In the genomic region with DNA sequence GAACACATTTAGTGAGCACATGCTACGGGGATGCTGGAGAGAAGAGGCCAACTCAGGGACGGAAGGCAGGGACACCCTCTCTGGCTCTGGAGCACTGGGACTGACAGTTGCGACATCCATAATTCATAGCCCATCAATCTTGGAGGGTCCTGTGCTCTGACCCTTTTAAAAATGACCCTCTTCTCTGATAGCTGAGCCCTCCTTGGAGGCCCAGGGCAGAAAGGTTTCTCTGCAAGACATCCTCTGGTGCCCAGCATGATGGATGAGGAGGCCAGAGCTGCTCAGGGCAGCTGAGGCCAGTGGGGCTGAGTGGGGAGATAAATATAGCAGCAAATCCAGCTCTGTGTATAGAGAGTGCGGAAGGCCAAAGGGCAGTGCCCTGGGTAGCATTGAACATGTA, we compare ENCODE assay signal across 25 cellular contexts. TPM values are rescaled to one million over a fixed set of nuclear protein-coding genes. Genes with fewer than 3 reads are reported as not detected.
DNase-seq lines count a peak whose midpoint lies in the region; ATAC-seq and TF ChIP-seq lines count a peak whose summit lies in the region.
"Had no signal": no experiment of that assay in that cellular context is flagged by ENCODE, and none has a peak within 500 bp of the region (broad histone marks: within the 10 kb centered on the region; RNA-seq: fewer than 3 reads in every experiment).

No MANE protein-coding gene starts in this region.

- H3K27me3 Mint-ChIP-seq in GM23338 (ENCODE audit: insufficient read depth, low read depth, poor library complexity) (no peaks in the 10 kb centered on the region), mesothelial cell of epicardium (ENCODE audit: low read depth) (peaks cover 10% of the 10 kb centered on the region)
- H3K27me3 Mint-ChIP-seq in activated CD8-positive, alpha-beta T cell treated with anti-CD3 and anti-CD28 coated beads for 36 hours = peaks cover 17% of the 10 kb centered on the region

- TF ChIP-seq CTCF in GM23338 (conservative IDR thresholded peaks at IDR 0.05; ENCODE audit: low read depth in 2 of 2) = no peak
- TF ChIP-seq CTCF in body of pancreas (IDR thresholded peaks at IDR 0.05) = no peak
- no peak for TF ChIP-seq CTCF in mesothelial cell of epicardium (IDR thresholded peaks at IDR 0.05; ENCODE audit: unreplicated experiment)
- no peak for TF ChIP-seq CTCF in spleen (IDR thresholded peaks at IDR 0.05 in 8 of 11, conservative IDR thresholded peaks at IDR 0.05 in 3 of 11)
- TF ChIP-seq CTCF in activated CD8-positive, alpha-beta T cell treated with anti-CD3 and anti-CD28 coated beads for 36 hours (IDR thresholded peaks at IDR 0.05) = no peak

- no peak overlapping the region for H3K4me2 ChIP-seq in GM23338

- no peaks in the 10 kb centered on the region for H4K20me1 ChIP-seq in GM23338 (replicated peaks; ENCODE audit: insufficient read depth)

- 90 to 95% methylated on average over 4 of the region's 4 CpGs for WGBS in body of pancreas, 2 donors
- 88 to 94% (median 92%) methylated on average over 4 of the region's 4 CpGs for WGBS in spleen, 5 donors

- DNase-seq in GM23338 (ENCODE audit: low spot score) (no peak), body of pancreas (no peak), mesothelial cell of epicardium (ENCODE audit: low spot score in 2 of 2, unreplicated experiment in 2 of 2) (no peak), spleen (no peak), inferior parietal cortex (ENCODE audit: extremely low spot score) (no peak), amygdala (lab: John Stamatoyannopoulos, UW) (no peak), MV-4-11 (lab: John Stamatoyannopoulos, UW) (no peak)
- DNase-seq in activated CD8-positive, alpha-beta T cell treated with anti-CD3 and anti-CD28 coated beads for 36 hours = no peak
- DNase-seq: activated CD4-positive, alpha-beta memory T cell treated with anti-CD3 and anti-CD28 coated beads for 36 hours; activated naive CD8-positive, alpha-beta T cell treated with anti-CD3 and anti-CD28 coated beads for 36 hours; effector memory CD8-positive, alpha-beta T cell; NCI-H1105 treated with DMSO at 0.1 percent for 48 hours; NCI-H2029 treated with DMSO at 0.1 percent for 48 hours; NCI-H2227 treated with DMSO at 0.1 percent for 48 hours; NCI-H69; stimulated activated CD4-positive, alpha-beta T cell treated with anti-CD3 and anti-CD28 coated beads, Interleukin-15, amount 100 ng/mL, for 24 hours; stomach; T-helper 1 cell had no signal

- H3K4me3 Mint-ChIP-seq in GM23338 = no peak overlapping the region
- H3K4me3 Mint-ChIP-seq in mesothelial cell of epicardium = no peak overlapping the region
- H3K4me3 Mint-ChIP-seq in activated CD8-positive, alpha-beta T cell treated with anti-CD3 and anti-CD28 coated beads for 36 hours = no peak overlapping the region
- H3K4me3 Mint-ChIP-seq: activated CD4-positive, alpha-beta memory T cell treated with anti-CD3 and anti-CD28 coated beads for 36 hours; activated naive CD8-positive, alpha-beta T cell treated with anti-CD3 and anti-CD28 coated beads for 36 hours; effector memory CD8-positive, alpha-beta T cell had no signal

- H3K4me1 ChIP-seq in GM23338 (ENCODE audit: insufficient read depth) (peaks cover 8% of the 10 kb centered on the region), body of pancreas (no peaks in the 10 kb centered on the region), spleen (peaks cover 0 to 20% (median 0%) of the 10 kb centered on the region in 6 donors)

- POLR2A ChIA-PET in activated CD8-positive, alpha-beta T cell treated with anti-CD3 and anti-CD28 coated beads for 36 hours (lab: Charles Lee) = no interaction called here

- H3K79me2 ChIP-seq in GM23338 (replicated peaks; ENCODE audit: insufficient read depth) = no peaks in the 10 kb centered on the region

- H3K9me3 ChIP-seq in body of pancreas (no peaks in the 10 kb centered on the region), spleen (no peaks in the 10 kb centered on the region)
- H3K9me3 ChIP-seq: stomach had no signal

- H3K36me3 Mint-ChIP-seq in GM23338 (ENCODE audit: low read depth) = no peaks in the 10 kb centered on the region
- H3K36me3 Mint-ChIP-seq in mesothelial cell of epicardium = no peaks in the 10 kb centered on the region
- H3K36me3 Mint-ChIP-seq in activated CD8-positive, alpha-beta T cell treated with anti-CD3 and anti-CD28 coated beads for 36 hours (ENCODE audit: low read depth) = no peaks in the 10 kb centered on the region
- H3K36me3 Mint-ChIP-seq: activated CD4-positive, alpha-beta memory T cell treated with anti-CD3 and anti-CD28 coated beads for 36 hours; activated naive CD8-positive, alpha-beta T cell treated with anti-CD3 and anti-CD28 coated beads for 36 hours had no signal

- CTCF ChIA-PET in activated CD8-positive, alpha-beta T cell treated with anti-CD3 and anti-CD28 coated beads for 36 hours (lab: Charles Lee) = interaction anchor here (1.4 kb wide), 1 partner anchor 59 kb away, joined by 4 read pairs; no protein-coding TSS in a partner anchor

- H3K9me3 Mint-ChIP-seq in GM23338 (no peaks in the 10 kb centered on the region), mesothelial cell of epicardium (peaks cover 4% of the 10 kb centered on the region)
- H3K9me3 Mint-ChIP-seq in activated CD8-positive, alpha-beta T cell treated with anti-CD3 and anti-CD28 coated beads for 36 hours = no peaks in the 10 kb centered on the region
- H3K9me3 Mint-ChIP-seq: activated CD4-positive, alpha-beta memory T cell treated with anti-CD3 and anti-CD28 coated beads for 36 hours; activated naive CD8-positive, alpha-beta T cell treated with anti-CD3 and anti-CD28 coated beads for 36 hours; activated T-helper 2 cell treated with anti-CD3 and anti-CD28 coated beads, Interferon-gamma antibody, Interleukin-2, Interleukin-4, amounts not matched to agents 10 μg/mL and 5 μg/mL and 100 μg/mL, durations not matched to agents 14 hours and 24 hours and 36 hours; effector memory CD8-positive, alpha-beta T cell had no signal

- H3K27ac ChIP-seq in GM23338 (ENCODE audit: low read depth) (no peak overlapping the region), body of pancreas (no peak overlapping the region), spleen (peak overlapping the region; percentile 2 to 76 (median 38))
- H3K27ac ChIP-seq: C4-2B had no signal

- H3K27me3 ChIP-seq in GM23338 (ENCODE audit: insufficient read depth) (no peaks in the 10 kb centered on the region), body of pancreas (no peaks in the 10 kb centered on the region), spleen (replicated peaks in 1 of 7) (peaks cover 0 to 14% (median 0%) of the 10 kb centered on the region in 7 donors)
- H3K27me3 ChIP-seq: stomach had no signal

- peaks cover 15% of the 10 kb centered on the region for H3K4me1 Mint-ChIP-seq in GM23338
- peaks cover 19% of the 10 kb centered on the region for H3K4me1 Mint-ChIP-seq in mesothelial cell of epicardium
- H3K4me1 Mint-ChIP-seq in activated CD8-positive, alpha-beta T cell treated with anti-CD3 and anti-CD28 coated beads for 36 hours (ENCODE audit: low read depth) = no peaks in the 10 kb centered on the region
- H3K4me1 Mint-ChIP-seq: activated naive CD8-positive, alpha-beta T cell treated with anti-CD3 and anti-CD28 coated beads for 36 hours had no signal

- H2AFZ ChIP-seq in GM23338 = peak overlapping the region; percentile 43; the same call in 1 of the 2 replicates

- no peak overlapping the region for H3K4me3 ChIP-seq in GM23338
- H3K4me3 ChIP-seq in body of pancreas = no peak overlapping the region
- H3K4me3 ChIP-seq in spleen = no peak overlapping the region
- H3K4me3 ChIP-seq: stomach had no signal

- H3K9me2 ChIP-seq in GM23338 (ENCODE audit: insufficient read depth) = 0 out of 2 replicates have a peak, but pooled peaks cover 3% of the 10 kb centered on the region

- intact Hi-C loops in body of pancreas (cut with DNase I) = no loop called here
- intact Hi-C loops in spleen (cut with DNase I; ENCODE audit: low total_unique reads) = no loop called here
- intact Hi-C loops in activated CD8-positive, alpha-beta T cell treated with anti-CD3 and anti-CD28 coated beads for 36 hours (cut with micrococcal nuclease) = no loop called here

- ATAC-seq in GM23338 (no peak), body of pancreas (peak; percentile 18)
- ATAC-seq in activated CD8-positive, alpha-beta T cell treated with anti-CD3 and anti-CD28 coated beads for 36 hours = no peak
- ATAC-seq: activated CD4-positive, CD25-positive, alpha-beta regulatory T cell treated with anti-CD3 and anti-CD28 coated beads, Interleukin-2, amount 50 U/mL, for 24 hours; effector memory CD8-positive, alpha-beta T cell; esophagus mucosa; HCT116 had no signal

- TF ChIP-seq POLR2A in body of pancreas (IDR thresholded peaks at IDR 0.05) (no peak), spleen (IDR thresholded peaks at IDR 0.05) (no peak)

- no peak overlapping the region for H3K27ac Mint-ChIP-seq in GM23338
- peak overlapping the region; percentile 41 for H3K27ac Mint-ChIP-seq in mesothelial cell of epicardium
- H3K27ac Mint-ChIP-seq in activated CD8-positive, alpha-beta T cell treated with anti-CD3 and anti-CD28 coated beads for 36 hours = no peak overlapping the region
- H3K27ac Mint-ChIP-seq: activated CD4-positive, alpha-beta memory T cell treated with anti-CD3 and anti-CD28 coated beads for 36 hours; activated naive CD8-positive, alpha-beta T cell treated with anti-CD3 and anti-CD28 coated beads for 36 hours; activated T-helper 2 cell treated with anti-CD3 and anti-CD28 coated beads, Interferon-gamma antibody, Interleukin-2, Interleukin-4, amounts not matched to agents 10 μg/mL and 5 μg/mL and 100 μg/mL, durations not matched to agents 14 hours and 24 hours and 36 hours; effector memory CD8-positive, alpha-beta T cell had no signal

- H3F3A ChIP-seq in GM23338 (replicated peaks; ENCODE audit: low read depth) = no peaks in the 10 kb centered on the region

- H3K36me3 ChIP-seq in GM23338 (ENCODE audit: insufficient read depth) = no peaks in the 10 kb centered on the region
- no peaks in the 10 kb centered on the region for H3K36me3 ChIP-seq in body of pancreas (replicated peaks in 1 of 2; ENCODE audit: insufficient read depth in 1 of 2, low read depth in 2 of 2)
- H3K36me3 ChIP-seq in spleen = no peaks in the 10 kb centered on the region
- H3K36me3 ChIP-seq: stomach had no signal

TF ChIP-seq in GM23338, 12 proteins besides CTCF, POLR2A, EP300 and RAD21 (continues in another document):
- TF ChIP-seq JUNB (IDR thresholded peaks at IDR 0.05; ENCODE audit: unreplicated experiment) = no peak

RNA-seq across cellular contexts. Expression of a gene that starts 50.2 kb away (rescaled TPM):
- 0.31 and 1.3 TPM in 2 replicates for total RNA-seq in GM23338 (2014; rRNA removed; shearing (Covaris generic))
- polyA plus RNA-seq in GM23338 (2016; fragmentation: Nextera tagmentation; extraction: Ambion mirVana) (0.27 TPM in 1 of 2 replicates, not detected in the other), spleen (1 to 10 TPM; 4.5 to 8.4 (median 4.9) TPM)
- total RNA-seq in body of pancreas (10 to 100 TPM; 14.2 to 18.7 TPM), mesothelial cell of epicardium (77.3 to 86.0 TPM (median 82.1 TPM) in 3 replicates), spleen (10 to 100 TPM; 11.6 to 30.0 (median 21.1) TPM)
- 1 to 10 TPM; 1.4 to 2.4 TPM for total RNA-seq in activated CD8-positive, alpha-beta T cell treated with anti-CD3 and anti-CD28 coated beads for 36 hours
- total RNA-seq: osteocyte, RPMI7951 had no signal

Comparison
In these comparisons a context has a peak if more than half of its experiments do, and no peak if none do; other contexts are left out.
1. H3K27ac ChIP-seq: peak in spleen (8 of 8); none in GM23338 (single experiment) and body of pancreas (0 of 4).